14 cellular contexts compared by ENCODE assay signal in the genomic region with DNA sequence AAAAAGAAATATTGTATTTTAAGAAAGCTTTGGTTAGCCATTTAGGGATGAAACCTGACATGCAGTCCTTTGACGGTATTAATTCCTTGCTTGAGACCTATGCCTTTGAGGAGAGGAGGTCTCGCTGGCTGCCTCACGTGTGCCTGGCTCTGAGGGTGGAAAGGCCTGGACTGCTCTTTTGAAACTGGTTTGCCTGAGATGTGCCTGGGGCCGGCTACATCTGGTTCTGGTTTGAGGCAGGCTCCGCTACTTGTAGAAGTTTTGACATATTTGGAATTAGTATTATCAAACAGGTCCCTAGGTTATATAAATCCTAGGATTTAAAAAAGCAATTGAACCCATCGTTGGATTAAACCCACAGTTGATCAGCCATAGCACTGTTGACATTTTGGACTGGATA. TPM values are rescaled to one million over a fixed set of nuclear protein-coding genes. Genes with fewer than 3 reads are reported as not detected.
"Had no signal": no experiment of that assay in that cellular context is flagged by ENCODE, and none has a peak within 500 bp of the region (broad histone marks: within the 10 kb centered on the region; RNA-seq: fewer than 3 reads in every experiment).

No MANE protein-coding gene starts in this region.

- H3K27me3 ChIP-seq: cardiac muscle cell, tibial artery had no signal

- ATAC-seq: activated CD8-positive, alpha-beta memory T cell treated with anti-CD3 and anti-CD28 coated beads, Interleukin-2, amount 10 ng/mL, durations not matched to agents 7 days and 5 days; activated CD8-positive, alpha-beta T cell treated with anti-CD3 and anti-CD28 coated beads for 36 hours; mucosa of descending colon; T-helper 17 cell had no signal

- DNase-seq: activated CD4-positive, alpha-beta T cell treated with anti-CD3 and anti-CD28 coated beads, Interleukin-2, amount 10 ng/mL, durations not matched to agents 7 days and 5 days; activated CD8-positive, alpha-beta memory T cell treated with anti-CD3 and anti-CD28 coated beads, Interleukin-2, amount 10 ng/mL, durations not matched to agents 7 days and 5 days; activated CD8-positive, alpha-beta T cell treated with anti-CD3 and anti-CD28 coated beads for 36 hours; activated effector memory CD4-positive, alpha-beta T cell treated with anti-CD3 and anti-CD28 coated beads, Interleukin-2, amount 50 U/mL, for 16 hours; activated naive CD4-positive, alpha-beta T cell treated with anti-CD3 and anti-CD28 coated beads, Interleukin-2, amount 10 ng/mL, durations not matched to agents 7 days and 5 days; activated T-cell treated with anti-CD3 and anti-CD28 coated beads for 4 hours; hypothalamus; mucosa of descending colon; nephron progenitor cell; stimulated activated CD4-positive, alpha-beta T cell treated with anti-CD3 and anti-CD28 coated beads, Interleukin-4, amount 100 ng/mL, for 1 hour; stimulated activated naive CD4-positive, alpha-beta T cell treated with Interleukin-2 at 50 U/mL for 16 hours; T-helper 17 cell; tibial artery had no signal

- H3K27ac ChIP-seq: cardiac muscle cell, tibial artery had no signal

- H3K9me3 ChIP-seq: mucosa of descending colon, tibial artery had no signal

- H3K4me3 Mint-ChIP-seq: activated CD4-positive, alpha-beta T cell treated with anti-CD3 and anti-CD28 coated beads, Interleukin-2, amount 10 ng/mL, durations not matched to agents 7 days and 5 days; activated CD8-positive, alpha-beta memory T cell treated with anti-CD3 and anti-CD28 coated beads, Interleukin-2, amount 10 ng/mL, durations not matched to agents 7 days and 5 days; activated CD8-positive, alpha-beta T cell treated with anti-CD3 and anti-CD28 coated beads for 36 hours; activated naive CD4-positive, alpha-beta T cell treated with anti-CD3 and anti-CD28 coated beads, Interleukin-2, amount 10 ng/mL, durations not matched to agents 7 days and 5 days; nephron progenitor cell; T-helper 17 cell had no signal

- H3K9me3 Mint-ChIP-seq: activated CD4-positive, alpha-beta T cell treated with anti-CD3 and anti-CD28 coated beads, Interleukin-2, amount 10 ng/mL, durations not matched to agents 7 days and 5 days; activated CD8-positive, alpha-beta T cell treated with anti-CD3 and anti-CD28 coated beads for 36 hours; activated naive CD4-positive, alpha-beta T cell treated with anti-CD3 and anti-CD28 coated beads, Interleukin-2, amount 10 ng/mL, durations not matched to agents 7 days and 5 days; nephron progenitor cell had no signal

- H3K4me3 ChIP-seq: cardiac muscle cell, mucosa of descending colon, tibial artery had no signal

- H3K27ac Mint-ChIP-seq: activated CD4-positive, alpha-beta T cell treated with anti-CD3 and anti-CD28 coated beads, Interleukin-2, amount 10 ng/mL, durations not matched to agents 7 days and 5 days; activated CD8-positive, alpha-beta memory T cell treated with anti-CD3 and anti-CD28 coated beads, Interleukin-2, amount 10 ng/mL, durations not matched to agents 7 days and 5 days; activated CD8-positive, alpha-beta T cell treated with anti-CD3 and anti-CD28 coated beads for 36 hours; activated naive CD4-positive, alpha-beta T cell treated with anti-CD3 and anti-CD28 coated beads, Interleukin-2, amount 10 ng/mL, durations not matched to agents 7 days and 5 days; T-helper 17 cell had no signal

- H3K27me3 Mint-ChIP-seq: activated CD4-positive, alpha-beta T cell treated with anti-CD3 and anti-CD28 coated beads, Interleukin-2, amount 10 ng/mL, durations not matched to agents 7 days and 5 days; activated CD8-positive, alpha-beta memory T cell treated with anti-CD3 and anti-CD28 coated beads, Interleukin-2, amount 10 ng/mL, durations not matched to agents 7 days and 5 days; activated CD8-positive, alpha-beta T cell treated with anti-CD3 and anti-CD28 coated beads for 36 hours; activated naive CD4-positive, alpha-beta T cell treated with anti-CD3 and anti-CD28 coated beads, Interleukin-2, amount 10 ng/mL, durations not matched to agents 7 days and 5 days; T-helper 17 cell had no signal

RNA-seq across cellular contexts. Expression of gene SEMA3G, which starts 17.0 kb away (rescaled TPM):
- total RNA-seq: activated CD8-positive, alpha-beta T cell treated with anti-CD3 and anti-CD28 coated beads for 36 hours had no signal

RNA-seq across cellular contexts. Expression of gene STAB1, which starts 33.3 kb away (rescaled TPM):
- total RNA-seq: activated CD8-positive, alpha-beta memory T cell treated with anti-CD3 and anti-CD28 coated beads, Interleukin-2, amount 10 ng/mL, durations not matched to agents 7 days and 5 days had no signal
- polyA plus RNA-seq: cardiac muscle cell had no signal
